1 cellular context compared by ENCODE assay signal in the genomic region with DNA sequence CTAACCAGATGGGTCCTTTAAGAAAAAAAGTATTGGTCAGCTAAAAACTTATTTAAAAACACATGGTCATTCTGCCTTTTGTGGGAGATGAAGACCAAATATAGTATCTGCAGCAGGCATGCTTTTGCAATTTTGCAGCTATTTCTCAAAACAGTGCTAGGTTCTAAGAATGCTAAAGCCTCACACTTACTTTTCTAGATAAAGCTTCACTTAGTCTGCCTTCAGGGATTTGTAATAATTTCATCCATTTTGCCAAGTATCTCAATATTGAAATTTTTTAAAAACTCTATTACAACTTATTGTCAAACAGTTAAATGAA.
TF ChIP-seq lines count a peak whose summit lies in the region.

No MANE protein-coding gene starts in this region.

TF ChIP-seq in IMR-90, 13 proteins besides CTCF, POLR2A, EP300 and RAD21:
- TF ChIP-seq RCOR1 (IDR thresholded peaks at IDR 0.05; ENCODE audit: insufficient replicate concordance, low read length), result no peak
- TF ChIP-seq BHLHE40 (IDR thresholded peaks at IDR 0.05; ENCODE audit: low read depth, low read length), result no peak
- no peak for TF ChIP-seq CEBPB (IDR thresholded peaks at IDR 0.05; ENCODE audit: low read depth, low read length)
- TF ChIP-seq, protein P1, sequence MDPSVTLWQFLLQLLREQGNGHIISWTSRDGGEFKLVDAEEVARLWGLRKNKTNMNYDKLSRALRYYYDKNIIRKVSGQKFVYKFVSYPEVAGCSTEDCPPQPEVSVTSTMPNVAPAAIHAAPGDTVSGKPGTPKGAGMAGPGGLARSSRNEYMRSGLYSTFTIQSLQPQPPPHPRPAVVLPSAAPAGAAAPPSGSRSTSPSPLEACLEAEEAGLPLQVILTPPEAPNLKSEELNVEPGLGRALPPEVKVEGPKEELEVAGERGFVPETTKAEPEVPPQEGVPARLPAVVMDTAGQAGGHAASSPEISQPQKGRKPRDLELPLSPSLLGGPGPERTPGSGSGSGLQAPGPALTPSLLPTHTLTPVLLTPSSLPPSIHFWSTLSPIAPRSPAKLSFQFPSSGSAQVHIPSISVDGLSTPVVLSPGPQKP (IDR thresholded peaks at IDR 0.05; ENCODE audit: borderline replicate concordance, low read depth, low read length), result no peak
- TF ChIP-seq RFX5 (IDR thresholded peaks at IDR 0.05; ENCODE audit: low read depth, low read length), result no peak
- TF ChIP-seq CHD1 (IDR thresholded peaks at IDR 0.05; ENCODE audit: low read depth, low read length), result no peak
